Comparison of ENCODE assay signal across 25 cellular contexts in the genomic region with DNA sequence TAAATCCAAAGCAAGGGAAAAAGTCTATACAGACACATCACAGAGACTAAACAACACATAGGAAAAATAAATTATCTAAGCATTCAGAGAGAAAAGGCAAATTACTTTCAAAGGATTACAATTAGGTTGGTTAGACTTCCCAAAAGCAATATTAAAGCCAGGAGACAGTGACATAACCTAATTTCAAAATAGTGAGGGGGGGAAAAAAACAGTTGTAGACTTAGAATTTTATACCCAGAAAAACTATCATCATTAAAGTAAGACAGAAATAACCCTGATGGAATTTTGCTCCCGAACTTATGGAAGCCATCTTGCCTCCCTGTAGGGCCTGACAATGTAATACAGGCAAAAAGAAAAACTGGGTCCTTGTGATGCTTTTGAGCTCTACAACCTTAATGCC. TPM values are rescaled to one million over a fixed set of nuclear protein-coding genes. Genes with fewer than 3 reads are reported as not detected.
A peak's percentile ranks its signal among the peaks of the same experiment; 100 is the strongest.
DNase-seq lines count a peak whose midpoint lies in the region; ATAC-seq, FAIRE-seq and TF ChIP-seq lines count a peak whose summit lies in the region.
"Had no signal": no experiment of that assay in that cellular context is flagged by ENCODE, and none has a peak within 500 bp of the region (broad histone marks: within the 10 kb centered on the region; RNA-seq: fewer than 3 reads in every experiment).

No MANE protein-coding gene starts in this region.

- 72% methylated on average over 1 of the region's 1 CpG for WGBS in K562 (ENCODE audit: insufficient coverage, low coverage, missing lambda C conversion rate)
- WGBS in transverse colon (ENCODE audit: low coverage in 1 of 2), 2 donors: 96 to 100% methylated on average over 1 of the region's 1 CpG

- no peak for TF ChIP-seq CTCF in PC-3 (conservative IDR thresholded peaks at IDR 0.05; ENCODE audit: low read depth, low read length)
- no peak for TF ChIP-seq CTCF in K562 (IDR thresholded peaks at IDR 0.05 in 2 of 3, conservative IDR thresholded peaks at IDR 0.05 in 1 of 3; ENCODE audit: insufficient read depth in 2 of 3, low read depth in 1 of 3, low read length in 3 of 3)
- TF ChIP-seq CTCF in transverse colon (IDR thresholded peaks at IDR 0.05): no peak

- POLR2A ChIA-PET in PC-3 (lab: Charles Lee; ENCODE audit: unreplicated experiment) (no interaction called here), K562 (lab: Yijun Ruan, JAX) (no interaction called here)

- no peak for TF ChIP-seq POLR2A in K562 (conservative IDR thresholded peaks at IDR 0.05)
- TF ChIP-seq POLR2A in transverse colon (IDR thresholded peaks at IDR 0.05): no peak

- no peaks in the 10 kb centered on the region for H3K4me1 Mint-ChIP-seq in activated T-helper 1 cell treated with anti-CD3 and anti-CD28 coated beads, Interleukin-12 subunit alpha, Interleukin-12 subunit beta, Interleukin-2, Interleukin-4 antibody, amounts not matched to agents 30 ng/mL and 10 ng/mL and 1 ng/mL, durations not matched to agents 14 hours and 24 hours and 36 hours (ENCODE audit: low read depth)
- H3K4me1 Mint-ChIP-seq: CD4-positive, CD25-positive, alpha-beta regulatory T cell; CD8-positive, alpha-beta memory T cell had no signal

- no peaks in the 10 kb centered on the region for H3K79me2 ChIP-seq in PC-3 (ENCODE audit: low read length)
- no peaks in the 10 kb centered on the region for H3K79me2 ChIP-seq in K562 (ENCODE audit: control insufficient read depth, insufficient read depth, low read length)

- peak overlapping the region; percentile 71 for H3K27ac ChIP-seq in PC-3 (ENCODE audit: low read length)
- no peak overlapping the region for H3K27ac ChIP-seq in K562 (ENCODE audit: extremely low read depth, low read depth, low read length)
- H3K27ac ChIP-seq in transverse colon: peak overlapping the region in 3 of 4 donors; percentile 7 to 11 (median 8)
- H3K27ac ChIP-seq: BLaER1 had no signal

- H3K9me3 Mint-ChIP-seq in activated T-helper 1 cell treated with anti-CD3 and anti-CD28 coated beads, Interleukin-12 subunit alpha, Interleukin-12 subunit beta, Interleukin-2, Interleukin-4 antibody, amounts not matched to agents 30 ng/mL and 10 ng/mL and 1 ng/mL, durations not matched to agents 14 hours and 24 hours and 36 hours: peaks cover 31% of the 10 kb centered on the region

- no peaks in the 10 kb centered on the region for H3K9me2 ChIP-seq in PC-3 (replicated peaks; ENCODE audit: low read length)

- no peaks in the 10 kb centered on the region for H3K9me1 ChIP-seq in K562 (ENCODE audit: control insufficient read depth, insufficient read depth, low read length)

- H3K4me3 ChIP-seq in PC-3 (ENCODE audit: low read length) (no peak overlapping the region), K562 (no peak overlapping the region), transverse colon (no peak overlapping the region)
- H3K4me3 ChIP-seq: BLaER1 had no signal

- H3K9me3 ChIP-seq in PC-3 (ENCODE audit: low read length): peaks cover 21% of the 10 kb centered on the region; the same call in 1 of the 2 replicates
- H3K9me3 ChIP-seq in K562 (replicated peaks; ENCODE audit: control insufficient read depth, insufficient read depth, low read depth, low read length): peaks cover 48% of the 10 kb centered on the region
- H3K9me3 ChIP-seq in transverse colon: peaks cover 0 to 5% of the 10 kb centered on the region in 2 donors

- ATAC-seq in PC-3: no peak
- ATAC-seq in K562: no peak
- no peak for ATAC-seq in GM18907 (IDR thresholded peaks at IDR 0.05; ENCODE audit: unreplicated experiment)
- no peak for ATAC-seq in GM18498 (IDR thresholded peaks at IDR 0.05; ENCODE audit: unreplicated experiment)

- H3K36me3 ChIP-seq in PC-3 (ENCODE audit: low read depth, low read length): peaks cover 4% of the 10 kb centered on the region; the same call in 1 of the 2 replicates
- peaks cover 64% of the 10 kb centered on the region for H3K36me3 ChIP-seq in K562 (ENCODE audit: control insufficient read depth, insufficient read depth, low read length)
- no peaks in the 10 kb centered on the region for H3K36me3 ChIP-seq in transverse colon
- H3K36me3 ChIP-seq: BE2C, BLaER1 had no signal

- intact Hi-C loops in PC-3 (cut with micrococcal nuclease) (loop anchor here (1.0 kb wide), 2 partner anchors 49 to 57 kb away; no protein-coding TSS in a partner anchor), K562 (cut with micrococcal nuclease) (no loop called here), transverse colon (cut with DNase I; ENCODE audit: low total_unique reads) (no loop called here)
- intact Hi-C loops in activated T-helper 1 cell treated with anti-CD3 and anti-CD28 coated beads, Interleukin-12 subunit alpha, Interleukin-12 subunit beta, Interleukin-2, Interleukin-4 antibody, amounts not matched to agents 30 ng/mL and 10 ng/mL and 1 ng/mL, durations not matched to agents 14 hours and 24 hours and 36 hours (cut with micrococcal nuclease): no loop called here

- TF ChIP-seq EP300 in K562 (IDR thresholded peaks at IDR 0.05; ENCODE audit: low read length): no peak
- TF ChIP-seq EP300 in transverse colon (IDR thresholded peaks at IDR 0.05; ENCODE audit: low read depth): no peak

- no peaks in the 10 kb centered on the region for H4K20me1 ChIP-seq in PC-3 (ENCODE audit: low read length)
- H4K20me1 ChIP-seq in K562 (replicated peaks; ENCODE audit: control insufficient read depth, insufficient read depth, low read length): no peaks in the 10 kb centered on the region
- H4K20me1 ChIP-seq: BLaER1 had no signal

- H3K4me2 ChIP-seq in PC-3 (ENCODE audit: low read length) (no peak overlapping the region), K562 (ENCODE audit: insufficient read depth, low read length) (no peak overlapping the region)
- H3K4me2 ChIP-seq: BLaER1 had no signal

- peaks cover 15% of the 10 kb centered on the region for H3F3A ChIP-seq in PC-3 (ENCODE audit: low read length, unreplicated experiment)

- H2AFZ ChIP-seq in PC-3 (ENCODE audit: low read length) (no peak overlapping the region), K562 (ENCODE audit: low read depth, low read length) (no peak overlapping the region)

- H3K36me3 Mint-ChIP-seq in activated T-helper 1 cell treated with anti-CD3 and anti-CD28 coated beads, Interleukin-12 subunit alpha, Interleukin-12 subunit beta, Interleukin-2, Interleukin-4 antibody, amounts not matched to agents 30 ng/mL and 10 ng/mL and 1 ng/mL, durations not matched to agents 14 hours and 24 hours and 36 hours (ENCODE audit: low read depth): no peaks in the 10 kb centered on the region
- H3K36me3 Mint-ChIP-seq: CD4-positive, CD25-positive, alpha-beta regulatory T cell had no signal

- in situ Hi-C loops in K562 (cut with MboI) (no loop called here), transverse colon (cut with MboI; ENCODE audit: low pct_ligation_motif_present in 1 of 4, low pct_unique_long_range_greater_than_20kb in 1 of 4, low sequenced_read_pairs in 3 of 4) (no loop called here)

- TF ChIP-seq RAD21 in K562 (CRISPR knock-in tag; conservative IDR thresholded peaks at IDR 0.05 in 1 of 2, IDR thresholded peaks at IDR 0.05 in 1 of 2): no peak

- H3K27me3 ChIP-seq in PC-3 (ENCODE audit: low read length) (no peaks in the 10 kb centered on the region), K562 (ENCODE audit: control insufficient read depth in 2 of 2, insufficient read depth in 2 of 2, low read length in 2 of 2) (no peaks in the 10 kb centered on the region; a peak in 1 of 5 replicates), transverse colon (no peaks in the 10 kb centered on the region)
- H3K27me3 ChIP-seq: BE2C, BLaER1 had no signal

- H3K9ac ChIP-seq in PC-3 (ENCODE audit: low read length) (no peak overlapping the region), K562 (ENCODE audit: insufficient read depth in 1 of 2, low read depth in 2 of 2, low read length in 2 of 2) (no peak overlapping the region)
- H3K9ac ChIP-seq: BLaER1 had no signal

- H3K4me3 Mint-ChIP-seq in activated T-helper 1 cell treated with anti-CD3 and anti-CD28 coated beads, Interleukin-12 subunit alpha, Interleukin-12 subunit beta, Interleukin-2, Interleukin-4 antibody, amounts not matched to agents 30 ng/mL and 10 ng/mL and 1 ng/mL, durations not matched to agents 14 hours and 24 hours and 36 hours: no peak overlapping the region
- H3K4me3 Mint-ChIP-seq: CD4-positive, alpha-beta memory T cell; CD4-positive, CD25-positive, alpha-beta regulatory T cell; CD8-positive, alpha-beta memory T cell had no signal

- no peaks in the 10 kb centered on the region for H3K27me3 Mint-ChIP-seq in activated T-helper 1 cell treated with anti-CD3 and anti-CD28 coated beads, Interleukin-12 subunit alpha, Interleukin-12 subunit beta, Interleukin-2, Interleukin-4 antibody, amounts not matched to agents 30 ng/mL and 10 ng/mL and 1 ng/mL, durations not matched to agents 14 hours and 24 hours and 36 hours (ENCODE audit: insufficient read depth)
- H3K27me3 Mint-ChIP-seq: CD4-positive, CD25-positive, alpha-beta regulatory T cell; CD8-positive, alpha-beta memory T cell had no signal

- DNase-seq in PC-3 (no peak), K562 (ENCODE audit: extremely low read depth in 1 of 4, low spot score in 3 of 4) (no peak), transverse colon (no peak)
- no peak for DNase-seq in activated T-helper 1 cell treated with anti-CD3 and anti-CD28 coated beads, Interleukin-12 subunit alpha, Interleukin-12 subunit beta, Interleukin-2, Interleukin-4 antibody, amounts not matched to agents 30 ng/mL and 10 ng/mL and 1 ng/mL, durations not matched to agents 14 hours and 24 hours and 36 hours (ENCODE audit: low spot score)
- DNase-seq: 8988T; ACHN; BE2C; C1 segment of cervical spinal cord; Caco-2; Calu3; CD4-positive, alpha-beta memory T cell; CD4-positive, CD25-positive, alpha-beta regulatory T cell; CD8-positive, alpha-beta memory T cell; DMS79 treated with DMSO at 0.1 percent for 48 hours; GF-D8 had no signal

- no peak overlapping the region for H3K27ac Mint-ChIP-seq in activated T-helper 1 cell treated with anti-CD3 and anti-CD28 coated beads, Interleukin-12 subunit alpha, Interleukin-12 subunit beta, Interleukin-2, Interleukin-4 antibody, amounts not matched to agents 30 ng/mL and 10 ng/mL and 1 ng/mL, durations not matched to agents 14 hours and 24 hours and 36 hours
- H3K27ac Mint-ChIP-seq: CD14-positive monocyte; CD4-positive, alpha-beta memory T cell; CD4-positive, CD25-positive, alpha-beta regulatory T cell; CD8-positive, alpha-beta memory T cell had no signal

- no peak for FAIRE-seq in K562 (lab: Jason Lieb, UNC)
- FAIRE-seq: A204.1, D721Med, G401.6, GM12891, GM18507, GM19239 had no signal

- BruUV-seq in PC-3 (replicated peaks; lab: Mats Ljungman, UMichigan): no TSS peak
- BruUV-seq in K562 (replicated peaks; lab: Mats Ljungman, UMichigan): no TSS peak

- CTCF ChIA-PET in PC-3 (lab: Charles Lee) (no interaction called here), K562 (lab: Yijun Ruan, JAX; ENCODE audit: low intra/inter-chr PET ratio) (no interaction called here)

- peaks cover 19% of the 10 kb centered on the region for H3K4me1 ChIP-seq in PC-3 (ENCODE audit: insufficient read depth, low read length)
- H3K4me1 ChIP-seq in K562 (replicated peaks in 1 of 2; ENCODE audit: control insufficient read depth in 2 of 2, insufficient read depth in 2 of 2, low read length in 2 of 2): no peaks in the 10 kb centered on the region
- no peaks in the 10 kb centered on the region for H3K4me1 ChIP-seq in transverse colon
- H3K4me1 ChIP-seq: BE2C, BLaER1, Caco-2 had no signal

RNA-seq across cellular contexts. Expression of a gene that starts 18.4 kb away (rescaled TPM):
- total RNA-seq in PC-3 (2014; rRNA removed): 0.75 and 1.2 TPM in 2 replicates
- 7.4 and 19.6 TPM in 2 replicates for total RNA-seq in K562 (2011; cell fraction: chromatin; rRNA removed; ENCODE audit: low replicate concordance)
- total RNA-seq in K562 (2011; cell fraction: nucleolus; rRNA removed): 3.8 and 3.9 TPM in 2 replicates
- 8.7 and 16.9 TPM in 2 replicates for total RNA-seq in K562 (2011; cell fraction: nucleoplasm; rRNA removed)
- 5.9 and 6.6 TPM in 2 replicates for total RNA-seq in K562 (2014; rRNA removed)
- 8.0 and 11.1 TPM in 2 replicates for total RNA-seq in K562 (2014; rRNA removed; fragmentation: Illumina TruSeq; extraction: Trizol)
- total RNA-seq in K562 (2015; rRNA removed; fragmentation: Illumina TruSeq; extraction: Trizol): 13.3 and 14.4 TPM in 2 replicates
- total RNA-seq in K562 (2021): 8.6 and 9.1 TPM in 2 replicates
- polyA plus RNA-seq in K562 (2011; rRNA removed): 5.5 and 7.8 TPM in 2 replicates
- 1.6 and 2.5 TPM in 2 replicates for polyA plus RNA-seq in K562 (2011; cell fraction: cytosol; rRNA removed)
- polyA plus RNA-seq in K562 (2011; cell fraction: nucleus; rRNA removed): 3.8 and 3.9 TPM in 2 replicates
- polyA plus RNA-seq in K562 (2012): 7.4 and 8.8 TPM in 2 replicates
- polyA plus RNA-seq in K562 (2014; fragmentation: Illumina TruSeq; extraction: Trizol): 4.2 and 4.3 TPM in 2 replicates
- 1 to 10 TPM; 3.9 to 8.2 TPM for polyA plus RNA-seq in K562 (2014; fragmentation: Nextera tagmentation; extraction: Ambion mirVana)
- polyA plus RNA-seq in K562 (2014; rRNA removed): 3.4 and 5.1 TPM in 2 replicates
- 15.2 and 16.9 TPM in 2 replicates for polyA minus RNA-seq in K562 (2011; rRNA and poly(A)+ RNA removed)
- 4.2 and 4.9 TPM in 2 replicates for polyA minus RNA-seq in K562 (2011; cell fraction: cytosol; rRNA and poly(A)+ RNA removed)
- 16.7 and 18.3 TPM in 2 replicates for polyA minus RNA-seq in K562 (2011; cell fraction: nucleus; rRNA and poly(A)+ RNA removed)
- 1 to 10 TPM in 3 of 4 donors, under 1 TPM in 1; 0.80 to 2.6 (median 1.8) TPM for total RNA-seq in transverse colon
- 0.91 and 1.1 TPM in 2 replicates for total RNA-seq in activated T-helper 1 cell treated with anti-CD3 and anti-CD28 coated beads, Interleukin-12 subunit alpha, Interleukin-12 subunit beta, Interleukin-2, Interleukin-4 antibody, amounts not matched to agents 30 ng/mL and 10 ng/mL and 1 ng/mL, durations not matched to agents 14 hours and 24 hours and 36 hours
